ENCODE assay signal across 1 cellular context in genomic region chr5:72767289-72768010, GRCh38.
TF ChIP-seq lines count a peak whose summit lies in the region.

No MANE protein-coding gene starts in this region.

TF ChIP-seq in H1, 55 proteins besides CTCF, POLR2A, EP300 and RAD21:
- TF ChIP-seq EZH2 (IDR thresholded peaks at IDR 0.05; ENCODE audit: low read depth, low read length, severe bottlenecking) = no peak
- TF ChIP-seq MAX (IDR thresholded peaks at IDR 0.05) = no peak
- TF ChIP-seq NANOG (IDR thresholded peaks at IDR 0.05; ENCODE audit: insufficient read depth, low read depth, low read length, poor library complexity, severe bottlenecking) = no peak
- no peak for TF ChIP-seq TAF1 (IDR thresholded peaks at IDR 0.05; ENCODE audit: low read depth, low read length)
- TF ChIP-seq CREB1 (IDR thresholded peaks at IDR 0.05) = no peak
- TF ChIP-seq BRCA1 (IDR thresholded peaks at IDR 0.05; ENCODE audit: low read depth, low read length) = no peak
